In the genomic region with DNA sequence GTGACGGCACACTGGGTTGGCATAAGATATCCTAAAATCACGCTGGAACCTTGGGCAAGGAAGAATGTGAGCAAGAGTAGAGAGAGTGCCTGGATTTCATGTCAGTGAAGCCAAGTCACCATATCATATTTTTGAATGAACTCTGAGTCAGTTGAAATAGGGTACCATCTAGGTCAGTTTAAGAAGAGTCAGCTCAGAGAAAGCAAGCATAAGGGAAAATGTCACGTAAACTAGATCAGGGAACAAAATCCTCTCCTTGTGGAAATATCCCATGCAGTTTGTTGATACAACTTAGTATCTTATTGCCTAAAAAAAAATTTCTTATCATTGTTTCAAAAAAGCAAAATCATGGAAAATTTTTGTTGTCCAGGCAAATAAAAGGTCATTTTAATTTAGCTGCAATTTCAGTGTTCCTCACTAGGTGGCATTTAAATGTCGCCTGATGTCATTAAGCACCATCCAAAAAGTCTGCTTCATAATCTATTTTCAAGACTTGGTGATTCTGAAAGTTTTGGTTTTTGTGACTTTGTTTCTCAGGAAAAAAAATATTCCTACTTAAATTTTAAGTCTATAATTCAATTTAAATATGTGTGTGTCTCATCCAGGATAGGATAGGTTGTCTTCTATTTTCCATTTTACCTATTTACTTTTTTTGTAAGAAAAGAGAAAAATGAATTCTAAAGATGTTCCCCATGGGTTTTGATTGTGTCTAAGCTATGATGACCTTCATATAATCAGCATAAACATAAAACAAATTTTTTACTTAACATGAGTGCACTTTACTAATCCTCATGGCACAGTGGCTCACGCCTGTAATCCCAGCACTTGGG, we compare ENCODE assay signal across 8 cellular contexts. TPM values are rescaled to one million over a fixed set of nuclear protein-coding genes. Genes with fewer than 3 reads are reported as not detected.
DNase-seq lines count a peak whose midpoint lies in the region; ATAC-seq and TF ChIP-seq lines count a peak whose summit lies in the region.

No MANE protein-coding gene starts in this region.

- H3K27me3 ChIP-seq in KMS-11 (ENCODE audit: insufficient read depth, low read depth), result no peaks in the 10 kb centered on the region
- H3K27me3 ChIP-seq in prostate gland (replicated peaks; ENCODE audit: insufficient read depth), result no peaks in the 10 kb centered on the region

- no peak for DNase-seq in activated T-cell treated with anti-CD3 and anti-CD28 coated beads, Interleukin-2, amount 50 U/mL, for 24 hours
- DNase-seq in activated T-cell treated with anti-CD3 and anti-CD28 coated beads, Interleukin-2, amount 50 U/mL, for 1 hour, result no peak
- peak; percentile 37 for DNase-seq in SW480 (ENCODE audit: low spot score)
- peak; percentile 78 for DNase-seq in fibroblast of peridontal ligament (ENCODE audit: extremely low read depth)
- no peak for DNase-seq in prostate gland (ENCODE audit: low spot score)
- DNase-seq in NCI-H2029 (lab: John Stamatoyannopoulos, UW), result no peak

- H3K4me1 ChIP-seq in KMS-11 (ENCODE audit: low read depth, poor library complexity, severe bottlenecking), result no peaks in the 10 kb centered on the region
- H3K4me1 ChIP-seq in prostate gland (replicated peaks), result no peaks in the 10 kb centered on the region

- intact Hi-C loops in prostate gland (cut with DNase I), result loop anchor here (5.0 kb wide), 1 partner anchor 135 kb away; no protein-coding TSS in a partner anchor

- H3K27me3 Mint-ChIP-seq in activated T-cell treated with anti-CD3 and anti-CD28 coated beads, Interleukin-2, amount 50 U/mL, for 24 hours, result no peaks in the 10 kb centered on the region

- H3K9ac ChIP-seq in KMS-11, result no peak overlapping the region

- TF ChIP-seq CTCF in KMS-11 (conservative IDR thresholded peaks at IDR 0.05; ENCODE audit: low read depth, low read length) (peak; percentile 60; the same call in 1 of the 2 replicates), prostate gland (IDR thresholded peaks at IDR 0.05) (peak; percentile 29 to 85 (median 78))

- H3K4me3 Mint-ChIP-seq in activated T-cell treated with anti-CD3 and anti-CD28 coated beads, Interleukin-2, amount 50 U/mL, for 24 hours, result no peak overlapping the region

- peak overlapping the region; percentile 82 for H3K27ac Mint-ChIP-seq in activated T-cell treated with anti-CD3 and anti-CD28 coated beads, Interleukin-2, amount 50 U/mL, for 24 hours

- peaks cover 28% of the 10 kb centered on the region for H3K36me3 Mint-ChIP-seq in activated T-cell treated with anti-CD3 and anti-CD28 coated beads, Interleukin-2, amount 50 U/mL, for 24 hours (ENCODE audit: low read depth)

- no peaks in the 10 kb centered on the region for H4K20me1 ChIP-seq in KMS-11 (ENCODE audit: insufficient read depth)

- ATAC-seq in activated CD4-positive, CD25-positive, alpha-beta regulatory T cell treated with anti-CD3 and anti-CD28 coated beads, Interleukin-2, amount 50 U/mL, for 24 hours, result no peak

- H3K4me2 ChIP-seq in KMS-11, result no peak overlapping the region

- H3K27ac ChIP-seq in KMS-11 (no peak overlapping the region), prostate gland (no peak overlapping the region)

- WGBS in prostate gland, result 75% methylated on average over 5 of the region's 5 CpGs

- no peak overlapping the region for H2AFZ ChIP-seq in KMS-11 (ENCODE audit: low read depth)

- no peak for TF ChIP-seq POLR2A in prostate gland (IDR thresholded peaks at IDR 0.05)

- no peaks in the 10 kb centered on the region for H3K9me3 ChIP-seq in prostate gland

- no peaks in the 10 kb centered on the region for H3K79me2 ChIP-seq in KMS-11 (ENCODE audit: insufficient read depth, low read depth)

- H3K4me1 Mint-ChIP-seq in activated T-cell treated with anti-CD3 and anti-CD28 coated beads, Interleukin-2, amount 50 U/mL, for 24 hours (ENCODE audit: low read depth), result peaks cover 13% of the 10 kb centered on the region

- H3K36me3 ChIP-seq in KMS-11 (ENCODE audit: insufficient read depth) (no peaks in the 10 kb centered on the region), prostate gland (no peaks in the 10 kb centered on the region)

- no peak overlapping the region for H3K4me3 ChIP-seq in KMS-11 (IDR thresholded peaks at IDR 0.05; ENCODE audit: insufficient read depth, low read depth, low read length)
- no peak overlapping the region for H3K4me3 ChIP-seq in prostate gland

- H3K9me3 Mint-ChIP-seq in activated T-cell treated with anti-CD3 and anti-CD28 coated beads, Interleukin-2, amount 50 U/mL, for 24 hours, result peaks cover 7% of the 10 kb centered on the region

RNA-seq across cellular contexts. Expression of a gene that starts 19.6 kb away (rescaled TPM):
- 1 to 10 TPM; 3.3 to 8.3 TPM for total RNA-seq in prostate gland

RNA-seq across cellular contexts. Expression of a gene that starts 20.1 kb away (rescaled TPM):
- 10 to 100 TPM in 1 of 2 donors, 1 to 10 TPM in 1; 9.1 to 27.9 TPM for total RNA-seq in prostate gland

RNA-seq across cellular contexts. Expression of a gene that starts 31.4 kb away (rescaled TPM):
- 10 to 100 TPM; 13.4 to 13.7 TPM for total RNA-seq in prostate gland

Comparison
In these comparisons a context has a peak if more than half of its experiments do, and no peak if none do; other contexts are left out.
1. DNase-seq: peak in SW480 (single experiment) and fibroblast of peridontal ligament (single experiment); none in activated T-cell treated with anti-CD3 and anti-CD28 coated beads, Interleukin-2, amount 50 U/mL, for 24 hours (single experiment), activated T-cell treated with anti-CD3 and anti-CD28 coated beads, Interleukin-2, amount 50 U/mL, for 1 hour (single experiment), prostate gland (single experiment) and NCI-H2029 (single experiment).